In genomic region chr6:136761227-136761922, GRCh38 we compare ENCODE assay signal across 8 cellular contexts.
DNase-seq lines count a peak whose midpoint lies in the region; ATAC-seq, FAIRE-seq and TF ChIP-seq lines count a peak whose summit lies in the region.

No MANE protein-coding gene starts in this region.

- H3K4me1 ChIP-seq in neutrophil (ENCODE audit: control insufficient read depth in 1 of 2, insufficient read depth in 1 of 2, low read depth in 1 of 2, low read length in 1 of 2): peaks cover 71 to 89% of the 10 kb centered on the region in 2 experiments

- TF ChIP-seq CTCF in choroid plexus epithelial cell (conservative IDR thresholded peaks at IDR 0.05; ENCODE audit: low read depth, low read length) (no peak), neutrophil (IDR thresholded peaks at IDR 0.05) (no peak)

- H3K4me3 ChIP-seq in choroid plexus epithelial cell (ENCODE audit: low read depth, low read length) (no peak overlapping the region), neutrophil (ENCODE audit: low read depth in 1 of 2, low read length in 1 of 2) (peak overlapping the region in 1 of 2 experiments; percentile 21)

- FAIRE-seq in H54 (lab: Jason Lieb, UNC): no peak

- peak; percentile 54 for DNase-seq in EH (ENCODE audit: low read depth)
- DNase-seq in NAMALWA (ENCODE audit: low spot score): peak; percentile 73
- DNase-seq in choroid plexus epithelial cell (ENCODE audit: low read depth): peak; percentile 63
- DNase-seq in iPS-NIHi11 (ENCODE audit: low spot score): no peak
- no peak for DNase-seq in H54 (ENCODE audit: insufficient read length, low spot score)
- no peak for DNase-seq in NCI-H2227 treated with DMSO at 0.1 percent for 48 hours (lab: John Stamatoyannopoulos, UW)

- H3K36me3 ChIP-seq in neutrophil: no peaks in the 10 kb centered on the region

- H3K27ac ChIP-seq in neutrophil: peak overlapping the region; percentile 85

- ATAC-seq in HG02588 (IDR thresholded peaks at IDR 0.05; ENCODE audit: unreplicated experiment): no peak

- H3K27me3 ChIP-seq in neutrophil: no peaks in the 10 kb centered on the region

- TF ChIP-seq POLR2A in H54 (IDR thresholded peaks at IDR 0.05; ENCODE audit: low read depth, low read length): no peak

- no peaks in the 10 kb centered on the region for H3K9me3 ChIP-seq in neutrophil

Comparison
In these comparisons a context has a peak if more than half of its experiments do, and no peak if none do; other contexts are left out.
1. DNase-seq: peak in EH (single experiment), NAMALWA (single experiment) and choroid plexus epithelial cell (single experiment); none in iPS-NIHi11 (single experiment), H54 (single experiment) and NCI-H2227 treated with DMSO at 0.1 percent for 48 hours (single experiment).